In the genomic region with DNA sequence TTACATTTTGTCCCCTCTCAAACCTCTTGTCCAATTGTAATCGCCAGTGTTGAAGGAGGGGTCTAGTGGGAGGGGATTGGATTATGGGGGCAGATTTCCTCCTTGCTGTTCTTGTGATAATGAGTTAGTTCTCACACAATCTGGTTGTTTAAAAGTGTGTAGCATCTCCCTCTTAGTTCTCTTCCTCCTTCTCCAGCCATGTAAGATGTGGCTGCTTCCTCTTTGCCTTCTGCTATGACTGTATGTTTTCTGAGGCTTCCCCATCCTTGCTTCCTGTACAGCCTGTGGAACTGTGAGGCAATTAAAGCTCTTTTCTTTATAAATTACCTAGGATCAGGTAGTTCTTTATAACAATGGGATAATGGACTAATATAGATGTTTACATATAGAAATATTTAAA, we compare ENCODE assay signal across 5 cellular contexts.
DNase-seq lines count a peak whose midpoint lies in the region; ATAC-seq and TF ChIP-seq lines count a peak whose summit lies in the region.
"Not testable (repeated sequence)": the region's sequence is repeated elsewhere in the genome, so short reads cannot be mapped to it uniquely, and the experiment has no call there.

No MANE protein-coding gene starts in this region.

- not testable (repeated sequence) for H3K4me3 Mint-ChIP-seq in memory B cell

- H3K27ac Mint-ChIP-seq in memory B cell = peak overlapping the region; percentile 59

- not testable (repeated sequence) for ATAC-seq in memory B cell (ENCODE audit: low read depth)

- TF ChIP-seq POLR2A in NB4 (IDR thresholded peaks at IDR 0.05; ENCODE audit: extremely low read depth, insufficient read length) = not testable (repeated sequence)

- not testable (repeated sequence) for H3K9me3 Mint-ChIP-seq in memory B cell

- H3K27me3 Mint-ChIP-seq in memory B cell = not testable (repeated sequence)

- TF ChIP-seq CTCF in NB4 (IDR thresholded peaks at IDR 0.05; ENCODE audit: low read depth, low read length) = not testable (repeated sequence)

- H3K4me3 ChIP-seq in NB4 (ENCODE audit: low read depth, low read length) = not testable (repeated sequence)

- H3K4me1 Mint-ChIP-seq in memory B cell = not testable (repeated sequence)

- in situ Hi-C loops in KBM-7 (cut with MboI; ENCODE audit: low pct_unique_long_range_greater_than_20kb, low sequenced_read_pairs) = not testable (repeated sequence)

- not testable (repeated sequence) for H3K36me3 Mint-ChIP-seq in memory B cell

- DNase-seq in Ammon's horn (ENCODE audit: low spot score) (peak; percentile 7), CD1c-positive myeloid dendritic cell (ENCODE audit: extremely low spot score) (peak; percentile 33), KBM-7 (peak; percentile 38), NB4 (ENCODE audit: low read depth) (peak; percentile 26)
- not testable (repeated sequence) for DNase-seq in memory B cell (ENCODE audit: low spot score in 2 of 2)
